Comparison of ENCODE assay signal across 8 cellular contexts in genomic region chr3:9732753-9733115, GRCh38. TPM values are rescaled to one million over a fixed set of nuclear protein-coding genes. Genes with fewer than 3 reads are reported as not detected.
DNase-seq lines count a peak whose midpoint lies in the region; ATAC-seq and TF ChIP-seq lines count a peak whose summit lies in the region.

No MANE protein-coding gene starts in this region.

- H3K36me3 ChIP-seq in Peyer's patch = peaks cover 0 to 38% (median 0%) of the 10 kb centered on the region in 3 donors
- H3K36me3 ChIP-seq in esophagus (ENCODE audit: control insufficient read depth in 2 of 2, insufficient read depth in 2 of 2, low read length in 1 of 2) = peaks cover 6 to 10% of the 10 kb centered on the region in 2 donors
- no peaks in the 10 kb centered on the region for H3K36me3 ChIP-seq in ovary

- TF ChIP-seq POLR2A in Peyer's patch (IDR thresholded peaks at IDR 0.05) = no peak
- TF ChIP-seq POLR2A in ovary (IDR thresholded peaks at IDR 0.05) = no peak

- H3K27ac ChIP-seq in Peyer's patch = no peak overlapping the region
- H3K27ac ChIP-seq in esophagus (ENCODE audit: low read depth in 2 of 2, low read length in 1 of 2) = peak overlapping the region; percentile 48 to 95
- H3K27ac ChIP-seq in ovary = no peak overlapping the region

- H3K4me3 ChIP-seq in Peyer's patch (peak overlapping the region; percentile 81 to 100 (median 88)), esophagus (ENCODE audit: low read depth in 1 of 2, low read length in 2 of 2) (peak overlapping the region; percentile 93 to 96), ovary (peak overlapping the region; percentile 94)

- intact Hi-C loops in ovary (cut with DNase I) = loop anchor here in 2 of 4 donors (10.0 kb wide), 2 partner anchors 62 to 202 kb away; partner anchors contain the start of genes ARPC4 (in 1 of the 2), CRELD1 (in 1 of the 2) and TADA3 (in 1 of the 2)

- ATAC-seq in GM18517 (IDR thresholded peaks at IDR 0.05; ENCODE audit: unreplicated experiment) = no peak

- H3K4me1 ChIP-seq in Peyer's patch (peaks cover 0 to 17% (median 5%) of the 10 kb centered on the region in 4 donors), esophagus (ENCODE audit: control insufficient read depth in 2 of 2, insufficient read depth in 2 of 2, low read length in 1 of 2) (peaks cover 0 to 13% of the 10 kb centered on the region in 2 donors), ovary (ENCODE audit: insufficient read depth) (peaks cover 4% of the 10 kb centered on the region)

- no peaks in the 10 kb centered on the region for H3K9me3 ChIP-seq in Peyer's patch
- H3K9me3 ChIP-seq in esophagus (ENCODE audit: control insufficient read depth in 2 of 2, insufficient read depth in 1 of 2, low read depth in 1 of 2, low read length in 1 of 2) = no peaks in the 10 kb centered on the region
- no peaks in the 10 kb centered on the region for H3K9me3 ChIP-seq in ovary

- 30% methylated on average over 6 of the region's 6 CpGs for WGBS in esophagus, 2 donors
- WGBS in ovary, 3 donors = 30 to 45% (median 38%) methylated on average over 6 of the region's 6 CpGs

- TF ChIP-seq EP300 in ovary (IDR thresholded peaks at IDR 0.05) = no peak

- H3K27me3 ChIP-seq in Peyer's patch = no peaks in the 10 kb centered on the region
- no peaks in the 10 kb centered on the region for H3K27me3 ChIP-seq in esophagus (ENCODE audit: control insufficient read depth in 1 of 2, insufficient read depth in 2 of 2, low read length in 2 of 2)
- H3K27me3 ChIP-seq in ovary = no peaks in the 10 kb centered on the region

- TF ChIP-seq CTCF in Peyer's patch (IDR thresholded peaks at IDR 0.05) = no peak
- no peak for TF ChIP-seq CTCF in ovary (IDR thresholded peaks at IDR 0.05)

- DNase-seq in EL (peak; percentile 63), Peyer's patch (no peak), ovary (peak in 3 of 5 donors; percentile 50 to 56 (median 54)), iPS-NIHi11 (ENCODE audit: low spot score) (no peak), NCI-H748 (lab: John Stamatoyannopoulos, UW; ENCODE audit: unreplicated experiment) (no peak), NOMO-1 treated with dmso at 0.1 percent for 144 hours (lab: John Stamatoyannopoulos, UW; ENCODE audit: unreplicated experiment) (no peak)

RNA-seq across cellular contexts. Expression of gene BRPF1, which starts 1.2 kb away (rescaled TPM):
- total RNA-seq in Peyer's patch (10 to 100 TPM; 16.8 to 43.7 (median 25.6) TPM), ovary (10 to 100 TPM; 11.7 to 26.4 (median 23.1) TPM)
- polyA plus RNA-seq in esophagus (1 to 10 TPM; 6.1 to 8.9 TPM), ovary (10 to 100 TPM in 1 of 2 donors, 1 to 10 TPM in 1; 7.2 to 12.1 TPM)

RNA-seq across cellular contexts. Expression of gene OGG1, which starts 17.0 kb away (rescaled TPM):
- total RNA-seq in Peyer's patch (100 to 1,000 TPM in 1 of 4 donors, 10 to 100 TPM in 3; 51.2 to 163 (median 74.1) TPM), ovary (10 to 100 TPM; 16.8 to 54.3 (median 31.5) TPM)
- polyA plus RNA-seq in esophagus (1 to 10 TPM; 7.7 to 9.0 TPM), ovary (10 to 100 TPM; 28.1 to 28.9 TPM)

RNA-seq across cellular contexts. Expression of gene CPNE9, which starts 29.1 kb away (rescaled TPM):
- total RNA-seq in Peyer's patch (not detected), ovary (not detected)
- polyA plus RNA-seq in esophagus (under 1 TPM in 1 of 2 donors, not detected in 1; 0.05 TPM), ovary (under 1 TPM in 1 of 2 donors, not detected in 1; 0.07 TPM)

RNA-seq across cellular contexts. Expression of gene CAMK1, which starts 37.0 kb away (rescaled TPM):
- total RNA-seq in Peyer's patch (10 to 100 TPM in 2 of 4 donors, 1 to 10 TPM in 2; 5.6 to 51.2 (median 10.4) TPM), ovary (10 to 100 TPM; 38.4 to 67.3 (median 48.4) TPM)
- polyA plus RNA-seq in esophagus (1 to 10 TPM; 6.5 to 8.1 TPM), ovary (10 to 100 TPM; 34.8 to 38.7 TPM)

RNA-seq across cellular contexts. Expression of gene TADA3, which starts 59.5 kb away (rescaled TPM):
- total RNA-seq in Peyer's patch (10 to 100 TPM; 38.0 to 63.6 (median 55.7) TPM), ovary (10 to 100 TPM; 49.4 to 77.9 (median 67.4) TPM)
- polyA plus RNA-seq in esophagus (10 to 100 TPM; 22.9 to 29.9 TPM), ovary (10 to 100 TPM; 45.5 to 49.5 TPM)

Comparison
In these comparisons a context has a peak if more than half of its experiments do, and no peak if none do; other contexts are left out.
1. DNase-seq: peak in EL (single experiment) and ovary (3 of 5); none in Peyer's patch (0 of 3), iPS-NIHi11 (single experiment), NCI-H748 (single experiment) and NOMO-1 treated with dmso at 0.1 percent for 144 hours (single experiment).
2. H3K27ac ChIP-seq: peak in esophagus (2 of 2); none in Peyer's patch (0 of 4) and ovary (0 of 2).
3. Peak in every context shown above with its lines, with median percentiles within 50 percentile points of each other: H3K4me3 ChIP-seq.